6 cellular contexts compared by ENCODE assay signal in the genomic region with DNA sequence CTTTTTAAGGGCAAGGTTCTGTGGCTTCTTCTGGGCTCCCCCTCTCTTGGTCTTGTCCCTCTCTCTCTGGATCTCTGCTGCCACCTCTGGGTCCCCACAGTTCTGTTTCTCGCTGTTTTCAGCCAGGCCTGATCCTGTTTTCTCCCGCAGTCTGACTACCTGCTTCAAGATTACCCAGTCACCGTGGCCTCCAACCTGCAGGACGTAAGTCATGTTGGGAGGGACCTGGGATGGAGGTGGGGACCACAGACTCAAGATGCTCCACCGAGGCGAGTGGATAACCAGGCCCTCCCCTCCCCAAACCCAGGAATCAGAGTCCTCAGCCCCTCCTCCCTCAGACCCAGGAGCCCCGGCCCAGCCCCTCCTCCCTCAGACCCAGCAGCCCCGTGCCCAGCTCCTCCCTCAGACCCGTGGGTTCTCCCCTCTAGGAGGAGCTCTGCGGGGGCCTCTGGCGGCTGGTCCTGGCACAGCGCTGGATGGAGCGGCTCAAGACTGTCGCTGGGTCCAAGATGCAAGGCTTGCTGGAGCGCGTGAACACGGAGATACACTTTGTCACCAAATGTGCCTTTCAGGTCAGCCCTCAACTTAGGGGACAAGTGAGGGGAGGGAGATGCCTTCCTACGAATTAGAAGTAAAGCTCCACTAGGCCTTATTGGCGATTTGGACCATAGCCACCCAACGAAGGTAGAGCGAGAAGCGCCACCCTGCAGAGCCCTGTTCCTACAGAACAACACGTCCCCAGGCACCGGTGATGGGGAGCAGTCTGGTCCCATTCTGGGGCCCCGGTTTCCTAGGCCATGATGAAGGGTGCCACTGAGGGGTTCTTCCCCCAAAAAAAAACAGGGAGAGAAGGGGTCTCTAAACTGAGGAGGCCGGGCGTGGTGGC. TPM values are rescaled to one million over a fixed set of nuclear protein-coding genes. Genes with fewer than 3 reads are reported as not detected.
A peak's percentile ranks its signal among the peaks of the same experiment; 100 is the strongest.
DNase-seq lines count a peak whose midpoint lies in the region; TF ChIP-seq lines count a peak whose summit lies in the region.

No MANE protein-coding gene starts in this region.

- peak; percentile 64 for TF ChIP-seq CTCF in CD14-positive monocyte (IDR thresholded peaks at IDR 0.05)
- peak; percentile 5 to 36 (median 31) for TF ChIP-seq CTCF in ascending aorta (IDR thresholded peaks at IDR 0.05)
- TF ChIP-seq CTCF in neural cell (IDR thresholded peaks at IDR 0.05; ENCODE audit: poor library complexity, severe bottlenecking): peak; percentile 49

- no peak overlapping the region for H3K4me2 ChIP-seq in neural cell (ENCODE audit: low read length)

- H3K9ac ChIP-seq in neural cell (ENCODE audit: low read length): no peak overlapping the region

- peaks cover 2 to 13% (median 6%) of the 10 kb centered on the region in 3 donors for H3K27me3 Mint-ChIP-seq in CD14-positive monocyte (ENCODE audit: low read depth in 3 of 3)

- H3K36me3 ChIP-seq in ascending aorta (no peaks in the 10 kb centered on the region), neural cell (ENCODE audit: insufficient read depth, low read length) (no peaks in the 10 kb centered on the region)

- H2AFZ ChIP-seq in neural cell (ENCODE audit: low read depth, low read length): no peak overlapping the region

- H4K20me1 ChIP-seq in neural cell (ENCODE audit: insufficient read depth): no peaks in the 10 kb centered on the region

- H3K4me3 Mint-ChIP-seq in CD14-positive monocyte: peak overlapping the region in 1 of 2 donors; percentile 12

- H3K36me3 Mint-ChIP-seq in CD14-positive monocyte: peaks cover 3 to 6% of the 10 kb centered on the region in 2 donors

- no peak for TF ChIP-seq RAD21 in neural cell (conservative IDR thresholded peaks at IDR 0.05)

- H3K4me3 ChIP-seq in ascending aorta: no peak overlapping the region
- no peak overlapping the region for H3K4me3 ChIP-seq in neural cell (ENCODE audit: low read length)

- H3K9me3 ChIP-seq in ascending aorta (no peaks in the 10 kb centered on the region), neural cell (ENCODE audit: low read length) (no peaks in the 10 kb centered on the region)

- DNase-seq in CD14-positive monocyte (ENCODE audit: low spot score) (no peak), NCI-H526 treated with DMSO at 0.1 percent for 48 hours (lab: John Stamatoyannopoulos, UW) (peak; percentile 29), ascending aorta (ENCODE audit: low spot score in 2 of 2) (no peak), GM19240 (ENCODE audit: insufficient read length, low spot score) (no peak), NCI-H774 (lab: John Stamatoyannopoulos, UW) (no peak)

- H3F3A ChIP-seq in neural cell (ENCODE audit: insufficient read depth, low read length, poor library complexity, severe bottlenecking): no peaks in the 10 kb centered on the region

- intact Hi-C loops in CD14-positive monocyte (cut with micrococcal nuclease): no loop called here
- intact Hi-C loops in ascending aorta (cut with DNase I): no loop called here

- H3K79me2 ChIP-seq in neural cell (replicated peaks; ENCODE audit: insufficient read depth, low read length): no peaks in the 10 kb centered on the region

- H3K9me2 ChIP-seq in neural cell (ENCODE audit: insufficient read depth, low read length): no peaks in the 10 kb centered on the region

- H3K27me3 ChIP-seq in ascending aorta: no peaks in the 10 kb centered on the region
- H3K27me3 ChIP-seq in neural cell (ENCODE audit: insufficient read depth, low read depth, low read length): peaks cover 4% of the 10 kb centered on the region

- peak overlapping the region in 4 of 7 donors; percentile 14 to 72 (median 40) for H3K27ac Mint-ChIP-seq in CD14-positive monocyte

- peak overlapping the region in 1 of 2 donors; percentile 58 for H3K27ac ChIP-seq in ascending aorta
- no peak overlapping the region for H3K27ac ChIP-seq in neural cell (ENCODE audit: low read length)

- H3K9me3 Mint-ChIP-seq in CD14-positive monocyte: peaks cover 0 to 2% (median 0%) of the 10 kb centered on the region in 7 donors

- TF ChIP-seq EP300 in neural cell (conservative IDR thresholded peaks at IDR 0.05; ENCODE audit: poor library complexity, severe bottlenecking): no peak

- H3K4me1 ChIP-seq in ascending aorta: peaks cover 3 to 7% of the 10 kb centered on the region in 2 donors

- H3K4me1 Mint-ChIP-seq in CD14-positive monocyte: peaks cover 31% of the 10 kb centered on the region

TF ChIP-seq in neural cell, 6 proteins besides CTCF, POLR2A, EP300 and RAD21:
- TF ChIP-seq, protein P1, sequence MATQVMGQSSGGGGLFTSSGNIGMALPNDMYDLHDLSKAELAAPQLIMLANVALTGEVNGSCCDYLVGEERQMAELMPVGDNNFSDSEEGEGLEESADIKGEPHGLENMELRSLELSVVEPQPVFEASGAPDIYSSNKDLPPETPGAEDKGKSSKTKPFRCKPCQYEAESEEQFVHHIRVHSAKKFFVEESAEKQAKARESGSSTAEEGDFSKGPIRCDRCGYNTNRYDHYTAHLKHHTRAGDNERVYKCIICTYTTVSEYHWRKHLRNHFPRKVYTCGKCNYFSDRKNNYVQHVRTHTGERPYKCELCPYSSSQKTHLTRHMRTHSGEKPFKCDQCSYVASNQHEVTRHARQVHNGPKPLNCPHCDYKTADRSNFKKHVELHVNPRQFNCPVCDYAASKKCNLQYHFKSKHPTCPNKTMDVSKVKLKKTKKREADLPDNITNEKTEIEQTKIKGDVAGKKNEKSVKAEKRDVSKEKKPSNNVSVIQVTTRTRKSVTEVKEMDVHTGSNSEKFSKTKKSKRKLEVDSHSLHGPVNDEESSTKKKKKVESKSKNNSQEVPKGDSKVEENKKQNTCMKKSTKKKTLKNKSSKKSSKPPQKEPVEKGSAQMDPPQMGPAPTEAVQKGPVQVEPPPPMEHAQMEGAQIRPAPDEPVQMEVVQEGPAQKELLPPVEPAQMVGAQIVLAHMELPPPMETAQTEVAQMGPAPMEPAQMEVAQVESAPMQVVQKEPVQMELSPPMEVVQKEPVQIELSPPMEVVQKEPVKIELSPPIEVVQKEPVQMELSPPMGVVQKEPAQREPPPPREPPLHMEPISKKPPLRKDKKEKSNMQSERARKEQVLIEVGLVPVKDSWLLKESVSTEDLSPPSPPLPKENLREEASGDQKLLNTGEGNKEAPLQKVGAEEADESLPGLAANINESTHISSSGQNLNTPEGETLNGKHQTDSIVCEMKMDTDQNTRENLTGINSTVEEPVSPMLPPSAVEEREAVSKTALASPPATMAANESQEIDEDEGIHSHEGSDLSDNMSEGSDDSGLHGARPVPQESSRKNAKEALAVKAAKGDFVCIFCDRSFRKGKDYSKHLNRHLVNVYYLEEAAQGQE (IDR thresholded peaks at IDR 0.05; ENCODE audit: borderline replicate concordance): no peak
- TF ChIP-seq SMC3 (conservative IDR thresholded peaks at IDR 0.05; ENCODE audit: poor library complexity) (peak; percentile 23), MXI1 (conservative IDR thresholded peaks at IDR 0.05; ENCODE audit: poor library complexity, severe bottlenecking) (no peak), EZH2 (IDR thresholded peaks at IDR 0.05; ENCODE audit: borderline replicate concordance, insufficient read depth, low read length, poor library complexity, severe bottlenecking) (no peak)

RNA-seq across cellular contexts. Expression of a gene that starts 2.2 kb away (rescaled TPM):
- polyA plus RNA-seq in CD14-positive monocyte (1 to 10 TPM; 5.0 to 6.9 TPM), neural cell (not detected in 2 replicates)
- total RNA-seq in ascending aorta: 37.3 TPM
- polyA minus RNA-seq in neural cell: not detected in 2 replicates

RNA-seq across cellular contexts. Expression of a gene that starts 11.2 kb away (rescaled TPM):
- polyA plus RNA-seq in CD14-positive monocyte (100 to 1,000 TPM; 655 to 663 TPM), neural cell (2,313 and 2,518 TPM in 2 replicates)
- 2,737 TPM for total RNA-seq in ascending aorta
- polyA minus RNA-seq in neural cell: 1,063 and 1,310 TPM in 2 replicates

RNA-seq across cellular contexts. Expression of a gene that starts 20.0 kb away (rescaled TPM):
- 1,000 to 10,000 TPM; 1,103 to 1,481 TPM for polyA plus RNA-seq in CD14-positive monocyte
- 3,554 TPM for total RNA-seq in ascending aorta
- 4,020 and 4,439 TPM in 2 replicates for polyA plus RNA-seq in neural cell
- polyA minus RNA-seq in neural cell: 1,703 and 1,963 TPM in 2 replicates

RNA-seq across cellular contexts. Expression of a gene that starts 23.2 kb away (rescaled TPM):
- polyA plus RNA-seq in CD14-positive monocyte (10 to 100 TPM; 30.8 to 39.5 TPM), neural cell (13.5 and 16.7 TPM in 2 replicates)
- total RNA-seq in ascending aorta: 27.9 TPM
- polyA minus RNA-seq in neural cell: 8.1 and 14.9 TPM in 2 replicates

RNA-seq across cellular contexts. Expression of a gene that starts 24.6 kb away (rescaled TPM):
- polyA plus RNA-seq in CD14-positive monocyte (10 to 100 TPM; 62.3 to 83.9 TPM), neural cell (132 and 145 TPM in 2 replicates)
- 177 TPM for total RNA-seq in ascending aorta
- 46.8 and 56.0 TPM in 2 replicates for polyA minus RNA-seq in neural cell
